ENCODE assay signal across 26 cellular contexts in the genomic region with DNA sequence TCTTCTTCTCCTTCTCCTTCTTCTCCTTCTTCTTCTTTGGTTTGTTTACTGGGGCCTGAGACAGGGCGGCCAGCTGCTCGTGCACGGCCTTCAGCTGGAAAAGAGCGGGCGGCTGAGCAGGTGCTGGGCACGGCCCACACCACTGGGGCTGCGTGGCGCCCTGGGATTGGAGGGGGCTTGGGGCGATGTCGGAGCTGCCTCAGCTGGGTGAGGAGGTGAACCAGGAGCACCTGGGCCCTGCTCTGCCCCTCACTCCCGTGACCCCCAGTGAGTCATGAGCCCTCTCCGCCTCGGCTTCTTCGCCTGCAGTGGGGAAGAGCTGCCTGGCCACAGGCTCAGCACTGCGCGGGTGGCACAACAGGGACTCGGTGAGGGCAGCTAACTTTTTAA.
"Had no signal": no experiment of that assay in that cellular context is flagged by ENCODE, and none has a peak within 500 bp of the region (broad histone marks: within the 10 kb centered on the region; RNA-seq: fewer than 3 reads in every experiment).

No MANE protein-coding gene starts in this region.

- H3K4me3 Mint-ChIP-seq: activated B cell treated with CpG ODN at 0.5 μM for 24 hours; activated naive CD4-positive, alpha-beta T cell treated with anti-CD3 and anti-CD28 coated beads, Interleukin-2, amount 10 ng/mL, durations not matched to agents 7 days and 5 days; activated T-helper 1 cell treated with anti-CD3 and anti-CD28 coated beads, Interleukin-12 subunit alpha, Interleukin-12 subunit beta, Interleukin-2, Interleukin-4 antibody, amounts not matched to agents 30 ng/mL and 10 ng/mL and 1 ng/mL, durations not matched to agents 14 hours and 24 hours and 36 hours; effector memory CD8-positive, alpha-beta T cell; neural crest cell; stimulated activated naive CD8-positive, alpha-beta T cell treated with anti-CD3 and anti-CD28 coated beads, Interleukin-15, Interleukin-2, amounts not matched to agents 100 ng/mL and 50 ng/mL, for 24 hours; T-cell; T-helper 2 cell treated with Interferon-gamma antibody and Interleukin-4, amounts not matched to agents 5 μg/mL and 100 μg/mL, for 36 hours; type B pancreatic cell had no signal

- H3K27me3 ChIP-seq: colonic mucosa, dorsolateral prefrontal cortex, gastroesophageal sphincter, heart left ventricle, right lobe of liver, uterus had no signal

- H3K9me3 ChIP-seq: colonic mucosa, right lobe of liver, thoracic aorta had no signal

- H3K27ac Mint-ChIP-seq: activated B cell treated with CpG ODN at 0.5 μM for 24 hours; activated naive CD4-positive, alpha-beta T cell treated with anti-CD3 and anti-CD28 coated beads, Interleukin-2, amount 10 ng/mL, durations not matched to agents 7 days and 5 days; activated T-helper 1 cell treated with anti-CD3 and anti-CD28 coated beads, Interleukin-12 subunit alpha, Interleukin-12 subunit beta, Interleukin-2, Interleukin-4 antibody, amounts not matched to agents 30 ng/mL and 10 ng/mL and 1 ng/mL, durations not matched to agents 14 hours and 24 hours and 36 hours; stimulated activated naive CD8-positive, alpha-beta T cell treated with anti-CD3 and anti-CD28 coated beads, Interleukin-15, Interleukin-2, amounts not matched to agents 100 ng/mL and 50 ng/mL, for 24 hours; T-cell; T-helper 2 cell treated with Interferon-gamma antibody and Interleukin-4, amounts not matched to agents 5 μg/mL and 100 μg/mL, for 36 hours; type B pancreatic cell had no signal

- ATAC-seq: effector memory CD8-positive, alpha-beta T cell; gastroesophageal sphincter; T-cell had no signal

- H3K9me3 Mint-ChIP-seq: activated naive CD4-positive, alpha-beta T cell treated with anti-CD3 and anti-CD28 coated beads, Interleukin-2, amount 10 ng/mL, durations not matched to agents 7 days and 5 days; activated T-helper 1 cell treated with anti-CD3 and anti-CD28 coated beads, Interleukin-12 subunit alpha, Interleukin-12 subunit beta, Interleukin-2, Interleukin-4 antibody, amounts not matched to agents 30 ng/mL and 10 ng/mL and 1 ng/mL, durations not matched to agents 14 hours and 24 hours and 36 hours; effector memory CD8-positive, alpha-beta T cell; stimulated activated naive CD8-positive, alpha-beta T cell treated with anti-CD3 and anti-CD28 coated beads, Interleukin-15, Interleukin-2, amounts not matched to agents 100 ng/mL and 50 ng/mL, for 24 hours; T-helper 2 cell treated with Interferon-gamma antibody and Interleukin-4, amounts not matched to agents 5 μg/mL and 100 μg/mL, for 36 hours; type B pancreatic cell had no signal

- H3K27ac ChIP-seq: colonic mucosa, gastroesophageal sphincter, heart left ventricle, right lobe of liver, thoracic aorta, uterus had no signal

- DNase-seq: activated B cell treated with CpG ODN at 0.5 μM for 24 hours; activated CD8-positive, alpha-beta memory T cell treated with anti-CD3 and anti-CD28 coated beads for 24 hours; activated effector memory CD4-positive, alpha-beta T cell treated with anti-CD3 and anti-CD28 coated beads, Interleukin-2, amount 50 U/mL, for 16 hours; activated naive CD4-positive, alpha-beta T cell treated with anti-CD3 and anti-CD28 coated beads, Interleukin-2, amount 10 ng/mL, durations not matched to agents 7 days and 5 days; activated T-cell treated with anti-CD3 and anti-CD28 coated beads, Interleukin-2, amount 50 U/mL, for 1 hour; colonic mucosa; effector memory CD8-positive, alpha-beta T cell; mammary epithelial cell; naive B cell; nucleus accumbens; stimulated activated CD4-positive, alpha-beta T cell treated with anti-CD3 and anti-CD28 coated beads, Interleukin-12 subunit alpha, Interleukin-12 subunit beta, amount 100 ng/mL, for 4 hours; stimulated activated CD4-positive, alpha-beta T cell treated with anti-CD3 and anti-CD28 coated beads, Interleukin-4, amount 100 ng/mL, for 1 hour; T-cell; uterus had no signal

- H3K4me3 ChIP-seq: colonic mucosa, dorsolateral prefrontal cortex, gastroesophageal sphincter, heart left ventricle, right lobe of liver, thoracic aorta, uterus had no signal

- FAIRE-seq: bronchial epithelial cell, endothelial cell of umbilical vein had no signal

- H3K4me1 Mint-ChIP-seq: activated B cell treated with CpG ODN at 0.5 μM for 24 hours; activated naive CD4-positive, alpha-beta T cell treated with anti-CD3 and anti-CD28 coated beads, Interleukin-2, amount 10 ng/mL, durations not matched to agents 7 days and 5 days; neural crest cell; T-cell had no signal

- H3K36me3 ChIP-seq: colonic mucosa, uterus had no signal

- H3K27me3 Mint-ChIP-seq: activated B cell treated with CpG ODN at 0.5 μM for 24 hours; activated naive CD4-positive, alpha-beta T cell treated with anti-CD3 and anti-CD28 coated beads, Interleukin-2, amount 10 ng/mL, durations not matched to agents 7 days and 5 days; effector memory CD8-positive, alpha-beta T cell; naive B cell; stimulated activated naive CD8-positive, alpha-beta T cell treated with anti-CD3 and anti-CD28 coated beads, Interleukin-15, Interleukin-2, amounts not matched to agents 100 ng/mL and 50 ng/mL, for 24 hours; T-cell; type B pancreatic cell had no signal

- H3K4me1 ChIP-seq: uterus had no signal
